1 cellular context compared by ENCODE assay signal in genomic region chr20:18793625-18794427, GRCh38.
TF ChIP-seq lines count a peak whose summit lies in the region.

No MANE protein-coding gene starts in this region.

TF ChIP-seq in GM23338, 12 proteins besides CTCF, POLR2A, EP300 and RAD21 (continued from another document):
- TF ChIP-seq REST (IDR thresholded peaks at IDR 0.05; ENCODE audit: unreplicated experiment) = no peak
- peak; percentile 93 for TF ChIP-seq CREB1 (CRISPR knock-in tag; IDR thresholded peaks at IDR 0.05; ENCODE audit: low read depth)
